Comparison of ENCODE assay signal across 8 cellular contexts in the genomic region with DNA sequence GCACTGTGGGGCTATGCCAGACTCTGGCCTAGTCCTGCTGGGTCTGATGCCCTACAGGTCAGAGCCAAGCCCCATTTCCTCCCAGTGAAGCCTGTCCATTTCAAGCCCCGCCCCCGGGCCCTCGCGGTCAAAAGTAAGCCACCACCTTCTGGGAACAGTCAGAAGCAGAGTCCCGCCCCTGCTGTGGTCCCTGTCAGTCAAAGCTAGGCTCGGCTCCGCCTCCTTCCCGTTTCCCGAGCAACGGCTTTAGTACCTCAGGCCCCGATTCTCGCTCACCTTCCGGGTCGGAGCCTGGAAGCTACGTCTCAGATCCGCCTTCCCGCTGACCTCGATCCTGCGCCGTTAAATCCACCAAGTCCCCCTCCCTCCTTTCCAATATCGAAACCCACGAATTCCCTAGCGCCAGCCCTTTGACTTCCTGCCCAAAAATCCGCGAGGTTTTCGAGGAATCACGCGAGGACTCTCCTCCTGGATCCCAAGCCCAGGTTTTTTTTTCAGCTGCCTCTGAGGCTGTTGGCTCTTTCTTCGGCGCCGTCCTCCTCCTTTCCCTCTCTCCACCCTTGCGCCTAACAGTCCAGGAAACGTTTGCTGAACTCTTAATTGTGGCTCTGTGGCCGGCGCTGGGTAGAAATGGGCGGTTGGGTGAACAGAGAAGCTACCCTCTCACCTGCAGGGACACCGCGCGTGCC. TPM values are rescaled to one million over a fixed set of nuclear protein-coding genes. Genes with fewer than 3 reads are reported as not detected.
A peak's percentile ranks its signal among the peaks of the same experiment; 100 is the strongest.
DNase-seq lines count a peak whose midpoint lies in the region; ATAC-seq and TF ChIP-seq lines count a peak whose summit lies in the region.

No MANE protein-coding gene starts in this region.

- peak overlapping the region; percentile 63 for H3K4me3 ChIP-seq in parathyroid adenoma (ENCODE audit: low read depth, low read length)
- H3K4me3 ChIP-seq in tibial nerve, result peak overlapping the region; percentile 40 to 56 (median 43)

- CTCF ChIA-PET in GM10248 (lab: Yijun Ruan, JAX), result interaction anchor here (0.7 to 28.8 kb wide), 14 partner anchors 14 to 528 kb away, joined by 3 to 855 read pairs (median 4); partner anchors contain the start of genes KAZALD1, LZTS2, PDZD7 and SFXN3

- peak; percentile 95 for DNase-seq in GM10248 (ENCODE audit: extremely low spot score)
- DNase-seq in NCI-H1092 treated with DMSO at 0.1 percent for 48 hours (lab: John Stamatoyannopoulos, UW), result peak; percentile 91
- DNase-seq in SKM-1 treated with dmso at 0.1 percent for 144 hours (lab: John Stamatoyannopoulos, UW; ENCODE audit: unreplicated experiment), result peak; percentile 92
- DNase-seq in activated naive CD8-positive, alpha-beta T cell treated with anti-CD3 and anti-CD28 coated beads, Interleukin-2, amount 50 U/mL, for 16 hours (ENCODE audit: low read depth, low spot score), result peak; percentile 71
- DNase-seq in Right ventricle myocardium superior, result peak; percentile 98
- peak; percentile 95 to 97 for DNase-seq in tibial nerve (ENCODE audit: low spot score in 2 of 2)

- H3K27ac ChIP-seq in parathyroid adenoma, result peak overlapping the region; percentile 83
- peak overlapping the region; percentile 72 to 90 (median 84) for H3K27ac ChIP-seq in tibial nerve

- H3K9me3 ChIP-seq in parathyroid adenoma (ENCODE audit: control insufficient read depth, low read length) (no peaks in the 10 kb centered on the region), tibial nerve (no peaks in the 10 kb centered on the region)

- intact Hi-C loops in Right ventricle myocardium superior (cut with DNase I), result no loop called here

- H2AFZ ChIP-seq in parathyroid adenoma, result peak overlapping the region; percentile 99

- TF ChIP-seq CTCF in GM10248 (IDR thresholded peaks at IDR 0.05; ENCODE audit: control extremely low read depth, extremely low read depth, low read depth, missing control alignments) (no peak), parathyroid adenoma (IDR thresholded peaks at IDR 0.05) (no peak), tibial nerve (IDR thresholded peaks at IDR 0.05) (peak in 1 of 5 experiments; percentile 32)

- no peaks in the 10 kb centered on the region for H3K27me3 ChIP-seq in parathyroid adenoma (ENCODE audit: control insufficient read depth, insufficient read depth, low read length)
- H3K27me3 ChIP-seq in tibial nerve, result peaks cover 0 to 14% of the 10 kb centered on the region in 2 donors

- peak overlapping the region; percentile 62 for H3K4me2 ChIP-seq in parathyroid adenoma (ENCODE audit: low read length)

- no peaks in the 10 kb centered on the region for H3K36me3 ChIP-seq in parathyroid adenoma (ENCODE audit: control insufficient read depth, insufficient read depth, low read length)
- H3K36me3 ChIP-seq in tibial nerve, result peaks cover 0 to 29% (median under 1%) of the 10 kb centered on the region in 3 donors

- peak; percentile 61 to 82 for TF ChIP-seq EP300 in tibial nerve (IDR thresholded peaks at IDR 0.05)

- peak; percentile 91 for ATAC-seq in HG02588 (IDR thresholded peaks at IDR 0.05; ENCODE audit: unreplicated experiment)
- peak; percentile 95 for ATAC-seq in Right ventricle myocardium superior (ENCODE audit: poor library complexity)

- H3K4me1 ChIP-seq in parathyroid adenoma (peaks cover 16% of the 10 kb centered on the region), tibial nerve (peaks cover 0 to 25% (median 18%) of the 10 kb centered on the region in 4 donors)

- no peaks in the 10 kb centered on the region for H3K79me2 ChIP-seq in parathyroid adenoma

- H3K9ac ChIP-seq in parathyroid adenoma, result no peak overlapping the region

- POLR2A ChIA-PET in GM10248 (lab: Yijun Ruan, JAX), result interaction anchor here (1.0 kb wide), 1 partner anchor 11 kb away, joined by 4 read pairs; no protein-coding TSS in a partner anchor

- 2 to 3% methylated on average over 39 of the region's 39 CpGs for WGBS in tibial nerve, 2 donors

- TF ChIP-seq POLR2A in tibial nerve (IDR thresholded peaks at IDR 0.05), result peak in 1 of 2 donors; percentile 48

RNA-seq across cellular contexts. Expression of gene SFXN3, which starts 11.8 kb away (rescaled TPM):
- total RNA-seq in Right ventricle myocardium superior (11.4 TPM), tibial nerve (100 to 1,000 TPM in 2 of 4 donors, 10 to 100 TPM in 2; 77.4 to 181 (median 106) TPM)

RNA-seq across cellular contexts. Expression of gene PDZD7, which starts 11.9 kb away (rescaled TPM):
- total RNA-seq in Right ventricle myocardium superior, result 0.38 TPM
- 1 to 10 TPM in 3 of 4 donors, under 1 TPM in 1; 0.84 to 2.4 (median 1.9) TPM for total RNA-seq in tibial nerve

RNA-seq across cellular contexts. Expression of gene KAZALD1, which starts 19.0 kb away (rescaled TPM):
- 5.0 TPM for total RNA-seq in Right ventricle myocardium superior
- total RNA-seq in tibial nerve, result 10 to 100 TPM in 1 of 4 donors, 1 to 10 TPM in 3; 4.0 to 13.5 (median 8.4) TPM

RNA-seq across cellular contexts. Expression of gene LZTS2, which starts 43.2 kb away (rescaled TPM):
- 39.1 TPM for total RNA-seq in Right ventricle myocardium superior
- 100 to 1,000 TPM in 2 of 4 donors, 10 to 100 TPM in 2; 81.4 to 134 (median 98.7) TPM for total RNA-seq in tibial nerve

RNA-seq across cellular contexts. Expression of gene TWNK, which starts 55.5 kb away (rescaled TPM):
- total RNA-seq in Right ventricle myocardium superior, result 6.4 TPM
- total RNA-seq in tibial nerve, result 10 to 100 TPM in 1 of 4 donors, 1 to 10 TPM in 3; 5.0 to 11.4 (median 6.6) TPM

Comparison
In these comparisons a context has a peak if more than half of its experiments do, and no peak if none do; other contexts are left out.
1. Peak in every context shown above with its lines: DNase-seq, ATAC-seq, H3K4me3 ChIP-seq and H3K27ac ChIP-seq.